Comparison of ENCODE assay signal across 22 cellular contexts in the genomic region with DNA sequence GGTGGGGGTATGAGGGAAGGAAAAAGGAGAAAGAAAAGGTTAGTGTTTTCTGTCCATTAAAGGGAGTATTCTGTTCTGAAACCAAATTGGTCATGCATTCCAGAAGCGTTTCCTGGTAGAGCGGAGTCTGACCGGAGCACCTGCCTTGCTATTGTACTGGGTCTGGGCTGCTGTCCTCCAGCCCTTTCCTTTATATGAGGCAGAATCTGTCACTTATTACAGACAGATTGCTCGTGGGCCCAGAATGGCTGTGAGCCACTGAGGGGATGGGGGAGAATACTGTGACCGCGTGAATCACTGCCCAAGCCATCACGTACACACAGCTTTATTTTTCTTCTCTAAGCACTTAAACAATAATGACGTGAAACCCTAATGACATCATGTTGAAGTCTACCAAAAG.
DNase-seq lines count a peak whose midpoint lies in the region; TF ChIP-seq lines count a peak whose summit lies in the region.
"Had no signal": no experiment of that assay in that cellular context is flagged by ENCODE, and none has a peak within 500 bp of the region (broad histone marks: within the 10 kb centered on the region; RNA-seq: fewer than 3 reads in every experiment).

No MANE protein-coding gene starts in this region.

- H3K4me1 ChIP-seq in neuron (ENCODE audit: insufficient read depth, low read length) (peaks cover 37% of the 10 kb centered on the region), PC-9 (replicated peaks; ENCODE audit: insufficient read depth) (no peaks in the 10 kb centered on the region)
- H3K4me1 ChIP-seq: HAP-1, left ventricle myocardium inferior had no signal

- H2AFZ ChIP-seq in neuron (ENCODE audit: low read depth, low read length) (peak overlapping the region; percentile 69), PC-9 (no peak overlapping the region)

- BruUV-seq in PC-9 (replicated peaks; lab: Mats Ljungman, UMichigan) = no TSS peak

- no peak overlapping the region for H3K4me2 ChIP-seq in PC-9
- H3K4me2 ChIP-seq: SK-N-SH had no signal

- H3K27me3 ChIP-seq in neuron (ENCODE audit: insufficient read depth, low read length) (no peaks in the 10 kb centered on the region), PC-9 (ENCODE audit: insufficient read depth, low read depth) (no peaks in the 10 kb centered on the region)

- CTCF ChIA-PET in PC-9 (lab: Charles Lee) = no interaction called here

- H3K9me3 ChIP-seq in neuron (ENCODE audit: low read length) = no peaks in the 10 kb centered on the region
- no peaks in the 10 kb centered on the region for H3K9me3 ChIP-seq in PC-9 (ENCODE audit: insufficient read depth, low read depth)
- H3K9me3 ChIP-seq: HAP-1, SK-N-SH had no signal

- in situ Hi-C loops in T47D (cut with HindIII; ENCODE audit: low pct_unique_long_range_greater_than_20kb, low sequenced_read_pairs) = no loop called here

- no peaks in the 10 kb centered on the region for H3F3A ChIP-seq in PC-9 (ENCODE audit: insufficient read depth, low read depth)

- no peak for TF ChIP-seq CTCF in PC-9 (conservative IDR thresholded peaks at IDR 0.05)

- no peaks in the 10 kb centered on the region for H3K9me2 ChIP-seq in PC-9 (ENCODE audit: insufficient read depth)
- H3K9me2 ChIP-seq: SK-N-SH had no signal

- H3K4me3 ChIP-seq in neuron (ENCODE audit: low read length) = peak overlapping the region; percentile 7
- H3K4me3 ChIP-seq in PC-9 = no peak overlapping the region
- H3K4me3 ChIP-seq: HAP-1, left ventricle myocardium inferior had no signal

- H3K27ac ChIP-seq in caudate nucleus (ENCODE audit: low read depth, low read length) = no peak overlapping the region
- no peak overlapping the region for H3K27ac ChIP-seq in PC-9
- no peak overlapping the region for H3K27ac ChIP-seq in substantia nigra (ENCODE audit: low read depth, low read length, poor library complexity, severe bottlenecking)
- H3K27ac ChIP-seq: dorsolateral prefrontal cortex, left ventricle myocardium inferior had no signal

- POLR2A ChIA-PET in PC-9 (lab: Charles Lee; ENCODE audit: unreplicated experiment) = no interaction called here

- DNase-seq in HK-2 (ENCODE audit: unreplicated experiment) = peak; percentile 6
- peak; percentile 11 to 19 for DNase-seq in T47D (ENCODE audit: low read depth in 1 of 2, low spot score in 1 of 2)
- DNase-seq in iris pigment epithelial cell (ENCODE audit: low read depth) = peak; percentile 12
- DNase-seq in COLO668 (lab: John Stamatoyannopoulos, UW; ENCODE audit: unreplicated experiment) = no peak
- DNase-seq in caudate nucleus (lab: John Stamatoyannopoulos, UW) = no peak
- no peak for DNase-seq in PC-9
- DNase-seq in substantia nigra (lab: John Stamatoyannopoulos, UW) = no peak
- DNase-seq: activated CD4-positive, alpha-beta T cell treated with anti-CD3 and anti-CD28 coated beads, Interleukin-2, amount 10 ng/mL, durations not matched to agents 7 days and 5 days; activated T-cell treated with anti-CD3 and anti-CD28 coated beads, Interleukin-2, amount 50 U/mL, for 1 hour; CD4-positive, CD25-positive, alpha-beta regulatory T cell; DND-41; dorsolateral prefrontal cortex; hypothalamus; KG1; left ventricle myocardium inferior; NCI-H1048; NCI-H2081; NCI-H510A treated with DMSO at 0.1 percent for 48 hours; SK-N-SH; stimulated activated naive CD8-positive, alpha-beta T cell treated with anti-CD3 and anti-CD28 coated beads, Interleukin-15, amount 100 ng/mL, for 72 hours had no signal

- no peaks in the 10 kb centered on the region for H3K36me3 ChIP-seq in neuron (ENCODE audit: insufficient read depth, low read length)
- no peaks in the 10 kb centered on the region for H3K36me3 ChIP-seq in PC-9 (ENCODE audit: low read depth)
- H3K36me3 ChIP-seq: HAP-1, left ventricle myocardium inferior had no signal

- H3K79me2 ChIP-seq in PC-9 (ENCODE audit: low read depth) = no peaks in the 10 kb centered on the region

- H4K20me1 ChIP-seq in PC-9 (ENCODE audit: insufficient read depth) = no peaks in the 10 kb centered on the region

- intact Hi-C loops in PC-9 (cut with micrococcal nuclease; ENCODE audit: unreplicated experiment) = no loop called here

Comparison
In these comparisons a context has a peak if more than half of its experiments do, and no peak if none do; other contexts are left out.
1. DNase-seq: peak in HK-2 (single experiment), T47D (2 of 2) and iris pigment epithelial cell (single experiment); none in COLO668 (single experiment), caudate nucleus (0 of 61), PC-9 (0 of 2) and substantia nigra (0 of 49).